In genomic region chr2:199911052-199911876, GRCh38 we compare ENCODE assay signal across 8 cellular contexts. TPM values are rescaled to one million over a fixed set of nuclear protein-coding genes. Genes with fewer than 3 reads are reported as not detected.
DNase-seq lines count a peak whose midpoint lies in the region; ATAC-seq and TF ChIP-seq lines count a peak whose summit lies in the region.

Gene C2orf69 (plus strand): TSS chr2:199911293. CDS start chr2:199911439, 146 bp downstream.

- BruUV-seq in A673 (replicated peaks; lab: Mats Ljungman, UMichigan), result no TSS peak

- H3K9ac ChIP-seq in iPS-20b (ENCODE audit: low read depth, low read length), result peak within 1 kb of the TSS; percentile 93

- CTCF ChIA-PET in A673 (lab: Charles Lee), result no interaction called here

- DNase-seq in A673 (ENCODE audit: low spot score) (peak; percentile 99), NCI-H2196 (lab: John Stamatoyannopoulos, UW; ENCODE audit: unreplicated experiment) (peak; percentile 97), breast epithelium (ENCODE audit: low spot score in 2 of 2) (peak; percentile 94 to 97)

- H3K4me1 ChIP-seq in A673 (ENCODE audit: insufficient read depth, low read length, poor library complexity, severe bottlenecking) (peaks cover 6% of the 10 kb centered on the region), breast epithelium (peaks cover 0 to 7% of the 10 kb centered on the region in 2 donors), iPS-20b (ENCODE audit: insufficient read depth, low read length) (peaks cover 8% of the 10 kb centered on the region; the same call in 1 of the 2 replicates)

- H3K4me3 ChIP-seq in A673 (ENCODE audit: low read depth, low read length, poor library complexity, severe bottlenecking) (peak within 1 kb of the TSS; percentile 90), breast epithelium (peak within 1 kb of the TSS; percentile 80 to 96 (median 94)), iPS-20b (ENCODE audit: low read length) (peak within 1 kb of the TSS; percentile 86), skin epidermis (peak within 1 kb of the TSS; percentile 68 to 99 (median 81))

- H3K27me3 ChIP-seq in A673 (replicated peaks; ENCODE audit: insufficient read depth, low read depth, low read length, poor library complexity) (no peaks in the 10 kb centered on the region), breast epithelium (no peaks in the 10 kb centered on the region), iPS-20b (ENCODE audit: insufficient read depth, low read length) (no peaks in the 10 kb centered on the region)

- POLR2A ChIA-PET in A673 (lab: Charles Lee; ENCODE audit: low non-redundant PET), result interaction anchor here (0.6 kb wide), 1 partner anchor 1999 kb away, joined by 3 read pairs; no protein-coding TSS in a partner anchor

- TF ChIP-seq CTCF in A673 (conservative IDR thresholded peaks at IDR 0.05; ENCODE audit: low read depth, low read length) (no peak), VCaP (conservative IDR thresholded peaks at IDR 0.05) (no peak), breast epithelium (IDR thresholded peaks at IDR 0.05) (no peak)

- H3K9me3 ChIP-seq in A673 (ENCODE audit: low read depth, low read length, poor library complexity, severe bottlenecking) (no peaks in the 10 kb centered on the region), breast epithelium (no peaks in the 10 kb centered on the region), iPS-20b (ENCODE audit: insufficient read depth, low read depth, low read length) (peaks cover 8% of the 10 kb centered on the region)

- ATAC-seq in GM18868 (IDR thresholded peaks at IDR 0.05; ENCODE audit: unreplicated experiment), result peak; percentile 90
- ATAC-seq in HG03108 (IDR thresholded peaks at IDR 0.05; ENCODE audit: unreplicated experiment), result peak; percentile 83

- TF ChIP-seq POLR2A in breast epithelium (IDR thresholded peaks at IDR 0.05), result peak; percentile 45

- peak within 1 kb of the TSS; percentile 98 for H3K27ac ChIP-seq in A673 (ENCODE audit: low read depth, low read length, poor library complexity, severe bottlenecking)
- H3K27ac ChIP-seq in VCaP, result peak within 1 kb of the TSS; percentile 89
- H3K27ac ChIP-seq in breast epithelium, result peak within 1 kb of the TSS; percentile 95 to 96
- peak within 1 kb of the TSS; percentile 90 for H3K27ac ChIP-seq in iPS-20b (ENCODE audit: low read length)
- peak within 1 kb of the TSS; percentile 81 to 99 (median 94) for H3K27ac ChIP-seq in skin epidermis

- intact Hi-C loops in A673 (cut with micrococcal nuclease; ENCODE audit: unreplicated experiment) (no loop called here), breast epithelium (cut with DNase I; ENCODE audit: low total_unique reads) (no loop called here)

- H3K36me3 ChIP-seq in A673 (ENCODE audit: insufficient read depth, low read length, poor library complexity, severe bottlenecking) (peaks cover 7% of the 10 kb centered on the region), breast epithelium (no peaks in the 10 kb centered on the region), iPS-20b (ENCODE audit: insufficient read depth, low read depth, low read length) (peaks cover 22% of the 10 kb centered on the region)

RNA-seq across cellular contexts. Expression of gene C2orf69, which starts in this region (rescaled TPM):
- total RNA-seq in A673 (2021), result 16.4 and 18.0 TPM in 2 replicates
- 10 to 100 TPM; 12.7 to 19.2 (median 13.8) TPM for total RNA-seq in breast epithelium

Comparison
In these comparisons a context has a peak if more than half of its experiments do, and no peak if none do; other contexts are left out.
1. Peak in every context shown above with its lines: DNase-seq, ATAC-seq, H3K4me3 ChIP-seq and H3K27ac ChIP-seq.